30 cellular contexts compared by ENCODE assay signal in the genomic region with DNA sequence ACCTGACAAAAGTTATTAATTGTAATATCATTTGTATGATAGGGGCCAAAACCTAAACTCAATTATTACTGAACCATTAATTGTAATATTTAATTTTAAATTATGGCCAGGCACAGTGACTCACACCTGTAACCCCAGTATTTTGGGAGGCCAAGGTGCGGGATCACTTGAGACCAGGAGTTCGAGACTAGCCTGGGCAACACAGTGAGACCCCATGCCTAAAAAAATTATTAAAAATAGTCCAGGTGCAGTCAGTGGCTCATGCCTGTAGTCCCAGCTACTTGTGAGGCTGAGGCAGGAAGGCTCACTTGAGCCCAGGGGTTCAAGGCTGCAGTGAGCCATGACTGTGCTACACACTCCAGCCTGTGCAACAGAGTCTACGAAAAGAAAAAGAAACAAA.
"Had no signal": no experiment of that assay in that cellular context is flagged by ENCODE, and none has a peak within 500 bp of the region (broad histone marks: within the 10 kb centered on the region; RNA-seq: fewer than 3 reads in every experiment).

No MANE protein-coding gene starts in this region.

- H3K4me3 ChIP-seq: neural progenitor cell, ovary, psoas muscle, skin epidermis, smooth muscle cell, spleen, stomach, thoracic aorta, thyroid gland, tibial nerve, upper lobe of right lung, uterus had no signal

- H3K36me3 ChIP-seq: neural progenitor cell, ovary, spleen, stomach, thoracic aorta, thyroid gland, tibial nerve, upper lobe of right lung, uterus had no signal

- H3K4me1 Mint-ChIP-seq: natural killer cell had no signal

- H3K36me3 Mint-ChIP-seq: naive thymus-derived CD4-positive, alpha-beta T cell; natural killer cell; type B pancreatic cell had no signal

- H3K27ac Mint-ChIP-seq: naive thymus-derived CD4-positive, alpha-beta T cell; natural killer cell; nephron; progenitor cell of endocrine pancreas; stimulated activated memory B cell treated with anti-CD40 and anti-IgM and Interleukin-4, amounts not matched to agents 10 μg/mL and 1 μg/mL and 100 μg/mL, for 72 hours; stimulated activated naive CD8-positive, alpha-beta T cell treated with anti-CD3 and anti-CD28 coated beads, Interleukin-15, Interleukin-2, amounts not matched to agents 100 ng/mL and 50 ng/mL, for 24 hours; type B pancreatic cell had no signal

- H3K4me2 ChIP-seq: neural progenitor cell, smooth muscle cell had no signal

- H3K4me1 ChIP-seq: neural progenitor cell, parathyroid adenoma, psoas muscle, spleen, stomach, thyroid gland, tibial nerve, upper lobe of right lung, uterus had no signal

- H3K27ac ChIP-seq: ovary, parathyroid adenoma, psoas muscle, skin epidermis, spleen, stomach, thoracic aorta, thyroid gland, tibial nerve, upper lobe of right lung, uterus had no signal

- H3K27me3 Mint-ChIP-seq: naive thymus-derived CD4-positive, alpha-beta T cell; progenitor cell of endocrine pancreas; stimulated activated memory B cell treated with anti-CD40 and anti-IgM and Interleukin-4, amounts not matched to agents 10 μg/mL and 1 μg/mL and 100 μg/mL, for 72 hours; stimulated activated naive CD8-positive, alpha-beta T cell treated with anti-CD3 and anti-CD28 coated beads, Interleukin-15, Interleukin-2, amounts not matched to agents 100 ng/mL and 50 ng/mL, for 24 hours; type B pancreatic cell had no signal

- H2AFZ ChIP-seq: neural progenitor cell, parathyroid adenoma had no signal

- H3K9ac ChIP-seq: neural progenitor cell, parathyroid adenoma had no signal

- H3K9me3 Mint-ChIP-seq: naive thymus-derived CD4-positive, alpha-beta T cell; natural killer cell; nephron; neural progenitor cell; stimulated activated memory B cell treated with anti-CD40 and anti-IgM and Interleukin-4, amounts not matched to agents 10 μg/mL and 1 μg/mL and 100 μg/mL, for 72 hours; stimulated activated naive CD8-positive, alpha-beta T cell treated with anti-CD3 and anti-CD28 coated beads, Interleukin-15, Interleukin-2, amounts not matched to agents 100 ng/mL and 50 ng/mL, for 24 hours; type B pancreatic cell had no signal

- H3K4me3 Mint-ChIP-seq: naive thymus-derived CD4-positive, alpha-beta T cell; natural killer cell; nephron; neural progenitor cell; stimulated activated memory B cell treated with anti-CD40 and anti-IgM and Interleukin-4, amounts not matched to agents 10 μg/mL and 1 μg/mL and 100 μg/mL, for 72 hours; stimulated activated naive CD8-positive, alpha-beta T cell treated with anti-CD3 and anti-CD28 coated beads, Interleukin-15, Interleukin-2, amounts not matched to agents 100 ng/mL and 50 ng/mL, for 24 hours; type B pancreatic cell had no signal

- H3K9me3 ChIP-seq: ovary, psoas muscle, spleen, stomach, thoracic aorta, thyroid gland, tibial nerve, upper lobe of right lung, uterus had no signal

- ATAC-seq: naive thymus-derived CD4-positive, alpha-beta T cell; natural killer cell; psoas muscle; right cardiac atrium; sciatic nerve; stimulated activated memory B cell treated with anti-CD40 and anti-IgM and Interleukin-4, amounts not matched to agents 10 μg/mL and 1 μg/mL and 100 μg/mL, for 72 hours; upper lobe of right lung had no signal

- DNase-seq: naive thymus-derived CD4-positive, alpha-beta T cell; natural killer cell; occipital lobe; ovary; posterior cingulate gyrus; psoas muscle; right cardiac atrium; spleen; stimulated activated CD4-positive, alpha-beta T cell treated with anti-CD3 and anti-CD28 coated beads, Interleukin-12 subunit alpha, Interleukin-12 subunit beta, amount 100 ng/mL, for 4 hours; stimulated activated CD4-positive, alpha-beta T cell treated with anti-CD3 and anti-CD28 coated beads, Interleukin-1b, Interleukin-23, amount 100 ng/mL, for 48 hours; stimulated activated CD4-positive, alpha-beta T cell treated with anti-CD3 and anti-CD28 coated beads, Interleukin-4, amount 100 ng/mL, for 1 hour; stimulated activated CD4-positive, alpha-beta T cell treated with anti-CD3 and anti-CD28 coated beads, Interleukin-4, amount 100 ng/mL, for 4 hours; stimulated activated CD8-positive, alpha-beta memory T cell treated with anti-CD3 and anti-CD28 coated beads, Interleukin-4, amount 100 ng/mL, for 48 hours; stimulated activated naive CD4-positive, alpha-beta T cell treated with Interleukin-2 at 50 U/mL for 16 hours; stomach; thyroid gland; upper lobe of right lung; uterus had no signal

- H3K27me3 ChIP-seq: neural progenitor cell, ovary, spleen, stomach, thyroid gland, tibial nerve, upper lobe of right lung, uterus had no signal

- H3K79me2 ChIP-seq: parathyroid adenoma had no signal
